Comparison of ENCODE assay signal across 8 cellular contexts in genomic region chr3:15241341-15241740, GRCh38. TPM values are rescaled to one million over a fixed set of nuclear protein-coding genes. Genes with fewer than 3 reads are reported as not detected.
DNase-seq lines count a peak whose midpoint lies in the region; ATAC-seq and TF ChIP-seq lines count a peak whose summit lies in the region.

No MANE protein-coding gene starts in this region.

- CTCF ChIA-PET in BJ (lab: Yijun Ruan, JAX): interaction anchor here (0.6 to 1.7 kb wide), 5 partner anchors 16 to 168 kb away, joined by 3 to 5 read pairs (median 4); no protein-coding TSS in a partner anchor

- DNase-seq in BJ (ENCODE audit: low read depth) (no peak), GM23338 (ENCODE audit: low spot score) (peak; percentile 46), UCSD-AML1 (lab: John Stamatoyannopoulos, UW; ENCODE audit: unreplicated experiment) (peak; percentile 45), epithelial cell of proximal tubule (ENCODE audit: low read depth) (no peak)
- peak; percentile 20 for DNase-seq in stimulated activated CD4-positive, alpha-beta T cell treated with anti-CD3 and anti-CD28 coated beads, Interleukin-1b, Interleukin-23, amount 100 ng/mL, for 48 hours

- H3K27me3 ChIP-seq in BJ (ENCODE audit: control insufficient read depth, insufficient read depth, low read length) (no peaks in the 10 kb centered on the region), GM23338 (ENCODE audit: insufficient read depth) (no peaks in the 10 kb centered on the region)

- ATAC-seq in GM23338 (peak; percentile 59), HG02610 (IDR thresholded peaks at IDR 0.05; ENCODE audit: unreplicated experiment) (no peak), GM18870 (IDR thresholded peaks at IDR 0.05; ENCODE audit: unreplicated experiment) (no peak), GM19455 (IDR thresholded peaks at IDR 0.05; ENCODE audit: unreplicated experiment) (no peak)

- no peaks in the 10 kb centered on the region for H3K9me3 Mint-ChIP-seq in GM23338

- H3K9me2 ChIP-seq in GM23338 (ENCODE audit: insufficient read depth): no peaks in the 10 kb centered on the region

- no peaks in the 10 kb centered on the region for H3K27me3 Mint-ChIP-seq in GM23338 (ENCODE audit: insufficient read depth, low read depth, poor library complexity)

- H3K4me3 ChIP-seq in BJ (ENCODE audit: low read depth, low read length): no peak overlapping the region
- no peak overlapping the region for H3K4me3 ChIP-seq in GM23338
- H3K4me3 ChIP-seq in epithelial cell of proximal tubule (ENCODE audit: low read depth, low read length): no peak overlapping the region

- H3K4me1 ChIP-seq in GM23338 (ENCODE audit: insufficient read depth): no peaks in the 10 kb centered on the region

- H3K79me2 ChIP-seq in GM23338 (replicated peaks; ENCODE audit: insufficient read depth): no peaks in the 10 kb centered on the region

- POLR2A ChIA-PET in BJ (lab: Charles Lee): no interaction called here

- H2AFZ ChIP-seq in GM23338: no peak overlapping the region

- H3K4me1 Mint-ChIP-seq in GM23338: no peaks in the 10 kb centered on the region

- no peak overlapping the region for H3K27ac Mint-ChIP-seq in GM23338

- no peak overlapping the region for H3K4me2 ChIP-seq in GM23338

- H3K36me3 ChIP-seq in BJ (ENCODE audit: control insufficient read depth, insufficient read depth, low read length) (peaks cover 15% of the 10 kb centered on the region), GM23338 (ENCODE audit: insufficient read depth) (peaks cover under 1% of the 10 kb centered on the region; the same call in 1 of the 2 replicates)

- H3K4me3 Mint-ChIP-seq in GM23338: no peak overlapping the region

- no peaks in the 10 kb centered on the region for H4K20me1 ChIP-seq in GM23338 (replicated peaks; ENCODE audit: insufficient read depth)

- TF ChIP-seq CTCF in BJ (IDR thresholded peaks at IDR 0.05; ENCODE audit: insufficient read depth, low read depth, low read length) (peak; percentile 22; the same call in 1 of the 2 replicates), GM23338 (conservative IDR thresholded peaks at IDR 0.05; ENCODE audit: low read depth in 2 of 2) (peak; percentile 65 to 67), epithelial cell of proximal tubule (conservative IDR thresholded peaks at IDR 0.05; ENCODE audit: low read depth, low read length) (peak; percentile 38)

- peaks cover 7% of the 10 kb centered on the region; the same call in 2 of the 3 replicates for H3K36me3 Mint-ChIP-seq in GM23338 (ENCODE audit: low read depth)

- H3F3A ChIP-seq in GM23338 (replicated peaks; ENCODE audit: low read depth): no peaks in the 10 kb centered on the region

- no peak overlapping the region for H3K27ac ChIP-seq in GM23338 (ENCODE audit: low read depth)

TF ChIP-seq in GM23338, 12 proteins besides CTCF, POLR2A, EP300 and RAD21 (continues in another document):
- TF ChIP-seq ZNF331 (CRISPR knock-in tag; IDR thresholded peaks at IDR 0.05; ENCODE audit: low read depth) (no peak), EZH2phosphoT487 (IDR thresholded peaks at IDR 0.05; ENCODE audit: unreplicated experiment) (no peak), REST (IDR thresholded peaks at IDR 0.05; ENCODE audit: unreplicated experiment) (no peak), NANOG (IDR thresholded peaks at IDR 0.05; ENCODE audit: borderline replicate concordance) (no peak), ZNF462 (CRISPR knock-in tag; IDR thresholded peaks at IDR 0.05) (no peak), POLR2AphosphoS5 (IDR thresholded peaks at IDR 0.05; ENCODE audit: low read depth) (no peak), EZH2 (IDR thresholded peaks at IDR 0.05; ENCODE audit: low read depth, unreplicated experiment) (no peak), JUNB (IDR thresholded peaks at IDR 0.05; ENCODE audit: unreplicated experiment) (no peak)

RNA-seq across cellular contexts. Expression of gene CAPN7, which starts 35.3 kb away (rescaled TPM):
- polyA plus RNA-seq in BJ (2011; rRNA removed) (12.9 and 22.1 TPM in 2 replicates), GM23338 (2016; fragmentation: Nextera tagmentation; extraction: Ambion mirVana) (9.9 and 10.5 TPM in 2 replicates)
- 11.0 and 14.2 TPM in 2 replicates for polyA minus RNA-seq in BJ (2011; rRNA and poly(A)+ RNA removed)
- 18.1 and 21.7 TPM in 2 replicates for total RNA-seq in GM23338 (2014; rRNA removed; shearing (Covaris generic))
- 16.1 and 19.2 TPM in 2 replicates for total RNA-seq in epithelial cell of proximal tubule

Comparison
In these comparisons a context has a peak if more than half of its experiments do, and no peak if none do; other contexts are left out.
1. DNase-seq: peak in GM23338 (single experiment), UCSD-AML1 (single experiment) and stimulated activated CD4-positive, alpha-beta T cell treated with anti-CD3 and anti-CD28 coated beads, Interleukin-1b, Interleukin-23, amount 100 ng/mL, for 48 hours (single experiment); none in BJ (single experiment) and epithelial cell of proximal tubule (single experiment).
2. Peak in every context shown above with its lines, with median percentiles within 50 percentile points of each other: CTCF ChIP-seq.